ENCODE assay signal across 20 cellular contexts in the genomic region with DNA sequence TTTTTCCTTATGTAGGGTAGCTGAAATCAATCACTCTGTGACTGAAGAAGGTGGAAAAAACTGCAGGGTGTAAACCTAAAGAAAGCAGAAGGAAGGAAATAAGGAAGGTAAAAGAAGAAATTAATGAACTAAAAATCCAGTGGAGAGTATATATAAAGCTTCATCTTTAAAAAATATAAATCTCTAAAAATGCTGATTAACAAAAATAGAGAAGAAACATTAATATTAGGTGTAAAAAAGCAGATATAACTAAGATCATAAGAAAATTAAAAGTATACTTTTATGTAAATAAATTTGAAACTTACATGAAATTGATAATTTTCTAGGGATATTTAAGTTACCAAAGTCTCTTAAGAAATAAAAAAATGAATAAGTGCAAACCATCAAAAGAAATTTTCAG.
"Had no signal": no experiment of that assay in that cellular context is flagged by ENCODE, and none has a peak within 500 bp of the region (broad histone marks: within the 10 kb centered on the region; RNA-seq: fewer than 3 reads in every experiment).

No MANE protein-coding gene starts in this region.

- H3K4me1 ChIP-seq: neural progenitor cell, parathyroid adenoma, vagina had no signal

- FAIRE-seq: small intestine had no signal

- H3K27me3 Mint-ChIP-seq: naive thymus-derived CD4-positive, alpha-beta T cell; progenitor cell of endocrine pancreas; stimulated activated naive B cell treated with anti-CD40 and anti-IgM and Interleukin-4, amounts not matched to agents 10 μg/mL and 1 μg/mL and 100 μg/mL, for 72 hours; stimulated activated naive CD8-positive, alpha-beta T cell treated with anti-CD3 and anti-CD28 coated beads, Interleukin-15, Interleukin-2, amounts not matched to agents 100 ng/mL and 50 ng/mL, for 24 hours had no signal

- H3K4me3 Mint-ChIP-seq: mesothelial cell of epicardium; naive thymus-derived CD4-positive, alpha-beta T cell; nephron; neural progenitor cell; stimulated activated naive B cell treated with anti-CD40 and anti-IgM and Interleukin-4, amounts not matched to agents 10 μg/mL and 1 μg/mL and 100 μg/mL, for 72 hours; stimulated activated naive CD8-positive, alpha-beta T cell treated with anti-CD3 and anti-CD28 coated beads, Interleukin-15, Interleukin-2, amounts not matched to agents 100 ng/mL and 50 ng/mL, for 24 hours had no signal

- H3K79me2 ChIP-seq: parathyroid adenoma had no signal

- H3K4me3 ChIP-seq: dorsolateral prefrontal cortex, gastrocnemius medialis, left lung, neural progenitor cell, right lobe of liver, vagina had no signal

- H3K36me3 ChIP-seq: gastrocnemius medialis, neural progenitor cell, right lobe of liver, vagina had no signal

- H3K27ac Mint-ChIP-seq: mesothelial cell of epicardium; naive thymus-derived CD4-positive, alpha-beta T cell; nephron; neural progenitor cell; progenitor cell of endocrine pancreas; stimulated activated naive B cell treated with anti-CD40 and anti-IgM and Interleukin-4, amounts not matched to agents 10 μg/mL and 1 μg/mL and 100 μg/mL, for 72 hours; stimulated activated naive CD8-positive, alpha-beta T cell treated with anti-CD3 and anti-CD28 coated beads, Interleukin-15, Interleukin-2, amounts not matched to agents 100 ng/mL and 50 ng/mL, for 24 hours had no signal

- H3K27me3 ChIP-seq: dorsolateral prefrontal cortex, gastrocnemius medialis, left lung, neural progenitor cell, right lobe of liver, vagina had no signal

- H3K4me2 ChIP-seq: neural progenitor cell had no signal

- H2AFZ ChIP-seq: neural progenitor cell, parathyroid adenoma had no signal

- DNase-seq: dorsolateral prefrontal cortex; effector CD4-positive, alpha-beta T cell; gastrocnemius medialis; head of caudate nucleus; left cardiac atrium; left lung; mesenchymal stem cell; naive thymus-derived CD4-positive, alpha-beta T cell; right lobe of liver; small intestine; stimulated activated CD4-positive, alpha-beta T cell treated with anti-CD3 and anti-CD28 coated beads, Interleukin-15, amount 100 ng/mL, for 24 hours; stimulated activated CD4-positive, alpha-beta T cell treated with anti-CD3 and anti-CD28 coated beads, Interleukin-2, amount 100 ng/mL, for 48 hours; stimulated activated naive B cell treated with anti-CD40 and anti-IgM and Interleukin-4, amounts not matched to agents 10 μg/mL and 1 μg/mL and 100 μg/mL, for 72 hours had no signal

- H3K9me3 Mint-ChIP-seq: mesothelial cell of epicardium; naive thymus-derived CD4-positive, alpha-beta T cell; nephron; neural progenitor cell; stimulated activated naive B cell treated with anti-CD40 and anti-IgM and Interleukin-4, amounts not matched to agents 10 μg/mL and 1 μg/mL and 100 μg/mL, for 72 hours; stimulated activated naive CD8-positive, alpha-beta T cell treated with anti-CD3 and anti-CD28 coated beads, Interleukin-15, Interleukin-2, amounts not matched to agents 100 ng/mL and 50 ng/mL, for 24 hours had no signal

- ATAC-seq: gastrocnemius medialis; left cardiac atrium; left lung; naive thymus-derived CD4-positive, alpha-beta T cell; stimulated activated naive B cell treated with anti-CD40 and anti-IgM and Interleukin-4, amounts not matched to agents 10 μg/mL and 1 μg/mL and 100 μg/mL, for 72 hours had no signal

- H3K36me3 Mint-ChIP-seq: mesothelial cell of epicardium, neural progenitor cell had no signal

- H3K27ac ChIP-seq: dorsolateral prefrontal cortex, gastrocnemius medialis, left lung, neural progenitor cell, parathyroid adenoma, right lobe of liver, vagina had no signal

- H3K9me3 ChIP-seq: gastrocnemius medialis, left lung, right lobe of liver, vagina had no signal
